In genomic region chr1:219928791-219929118, GRCh38 we compare ENCODE assay signal across 1 cellular context.
A peak's percentile ranks its signal among the peaks of the same experiment; 100 is the strongest.
TF ChIP-seq lines count a peak whose summit lies in the region.

No MANE protein-coding gene starts in this region.

TF ChIP-seq in HepG2, 621 proteins besides CTCF, POLR2A, EP300 and RAD21 (continued from another document):
- 0 out of 2 replicates have a peak, but pooled peaks have one; percentile 78 for TF ChIP-seq PBX2 (CRISPR knock-in tag; IDR thresholded peaks at IDR 0.05)
- TF ChIP-seq ZNF547 (CRISPR knock-in tag; IDR thresholded peaks at IDR 0.05), result peak; percentile 60; the same call in 1 of the 2 replicates
- no peak for TF ChIP-seq ZNF160 (CRISPR knock-in tag; IDR thresholded peaks at IDR 0.05)
- TF ChIP-seq MTA1 (CRISPR knock-in tag; IDR thresholded peaks at IDR 0.05; ENCODE audit: borderline replicate concordance), result peak; percentile 87; the same call in 1 of the 2 replicates
- no peak for TF ChIP-seq RFX3 (CRISPR knock-in tag; IDR thresholded peaks at IDR 0.05)
- TF ChIP-seq SMAD9 (CRISPR knock-in tag; IDR thresholded peaks at IDR 0.05), result 0 out of 2 replicates have a peak, but pooled peaks have one; percentile 50
- peak; percentile 78; the same call in 1 of the 2 replicates for TF ChIP-seq ZNF136 (CRISPR knock-in tag; IDR thresholded peaks at IDR 0.05; ENCODE audit: low read depth)
